In the genomic region with DNA sequence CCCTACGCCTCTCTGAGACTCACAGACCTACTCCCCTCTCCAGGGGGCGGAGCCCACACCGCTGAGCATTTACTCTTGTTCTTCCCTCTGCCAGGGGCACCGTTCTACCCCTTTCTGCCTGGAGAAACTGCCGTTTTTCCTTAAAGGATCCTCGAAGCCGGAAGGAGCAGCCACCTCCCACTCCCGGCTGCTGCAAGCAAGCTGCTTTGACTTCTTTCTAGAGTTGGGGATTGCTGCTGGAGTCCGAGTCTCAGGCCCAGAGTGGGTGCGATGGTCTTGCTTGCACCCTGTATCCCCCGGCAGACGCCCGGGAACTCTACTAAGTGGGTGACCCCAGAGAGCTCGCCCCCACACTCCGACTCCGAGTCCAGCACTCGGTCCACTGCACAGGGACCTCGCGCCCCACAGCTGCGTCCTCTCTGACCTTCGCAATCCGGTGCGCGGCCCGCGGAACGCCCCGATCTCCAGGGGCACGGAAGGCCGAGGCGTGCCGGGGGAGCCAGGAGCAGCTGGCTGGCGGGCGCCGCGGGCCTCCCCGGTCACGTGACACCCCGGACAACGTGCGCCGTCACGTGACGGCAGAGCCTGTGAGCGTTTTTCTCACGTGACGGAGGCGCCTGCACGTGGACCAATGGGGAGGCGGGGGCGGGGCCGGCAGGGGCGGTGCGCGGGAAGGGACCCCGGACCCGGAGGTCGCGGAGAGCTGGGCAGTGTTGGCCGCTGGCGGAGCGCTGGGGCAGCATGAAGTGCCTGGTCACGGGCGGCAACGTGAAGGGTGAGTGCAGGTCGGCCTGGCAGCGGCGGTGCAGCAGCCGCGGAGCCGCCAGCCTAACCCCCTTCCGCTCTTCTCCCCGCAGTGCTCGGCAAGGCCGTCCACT, we compare ENCODE assay signal across 8 cellular contexts. TPM values are rescaled to one million over a fixed set of nuclear protein-coding genes. Genes with fewer than 3 reads are reported as not detected.
DNase-seq lines count a peak whose midpoint lies in the region; ATAC-seq, FAIRE-seq and TF ChIP-seq lines count a peak whose summit lies in the region.

A gene (plus strand): TSS at position 683 of the 878 bp plus-strand sequence. CDS start 59 bp downstream, at position 742.

- peak within 1 kb of the TSS; percentile 85 for H3K9ac ChIP-seq in astrocyte (ENCODE audit: low read length)

- H3K9me3 ChIP-seq in astrocyte (ENCODE audit: insufficient read depth, low read depth, low read length) (no peaks in the 10 kb centered on the region), hepatocyte (ENCODE audit: low read depth) (no peaks in the 10 kb centered on the region)

- H3K4me1 ChIP-seq in astrocyte (ENCODE audit: insufficient read depth, low read length), result peaks cover 10% of the 10 kb centered on the region
- peaks cover 6% of the 10 kb centered on the region for H3K4me1 ChIP-seq in hepatocyte (ENCODE audit: insufficient read depth)

- H2AFZ ChIP-seq in astrocyte (ENCODE audit: low read depth, low read length), result peak within 1 kb of the TSS; percentile 91
- peak within 1 kb of the TSS; percentile 66 for H2AFZ ChIP-seq in hepatocyte

- DNase-seq in NCI-H2081 (lab: John Stamatoyannopoulos, UW) (peak; percentile 91 to 95), T-helper 9 cell (peak; percentile 94), astrocyte (ENCODE audit: low read depth) (peak; percentile 75), hepatocyte (ENCODE audit: low spot score) (peak; percentile 99), retina (peak; percentile 95)

- no peak for FAIRE-seq in astrocyte (lab: Jason Lieb, UNC)

- no peak for TF ChIP-seq CTCF in GM12875 (IDR thresholded peaks at IDR 0.05; ENCODE audit: borderline replicate concordance, insufficient read depth, low read depth, low read length)
- no peak for TF ChIP-seq CTCF in astrocyte (IDR thresholded peaks at IDR 0.05; ENCODE audit: insufficient read depth, low read depth, low read length)
- no peak for TF ChIP-seq CTCF in hepatocyte (IDR thresholded peaks at IDR 0.05; ENCODE audit: poor library complexity)

- H3K9me2 ChIP-seq in hepatocyte (replicated peaks; ENCODE audit: insufficient read depth), result no peaks in the 10 kb centered on the region

- H3K36me3 Mint-ChIP-seq in astrocyte (ENCODE audit: low read depth, unreplicated experiment), result peaks cover 7% of the 10 kb centered on the region

- H3K4me3 ChIP-seq in GM12875 (ENCODE audit: low read depth, low read length) (peak within 1 kb of the TSS; percentile 93), astrocyte (ENCODE audit: insufficient read depth, low read depth, low read length) (peak within 1 kb of the TSS; percentile 74), hepatocyte (peak within 1 kb of the TSS; percentile 73)

- H3K4me3 Mint-ChIP-seq in astrocyte (ENCODE audit: unreplicated experiment), result peak within 1 kb of the TSS; percentile 90

- WGBS in hepatocyte (ENCODE audit: low lambda C conversion rate, missing lambda C conversion rate), result 2% methylated on average over 55 of the region's 75 CpGs

- peak within 1 kb of the TSS; percentile 72 for H3K27ac ChIP-seq in astrocyte (ENCODE audit: low read depth, low read length)
- H3K27ac ChIP-seq in hepatocyte, result peak within 1 kb of the TSS; percentile 96

- no peaks in the 10 kb centered on the region for H3K9me3 Mint-ChIP-seq in astrocyte (ENCODE audit: unreplicated experiment)

- H3K36me3 ChIP-seq in astrocyte (ENCODE audit: insufficient read depth, low read length) (no peaks in the 10 kb centered on the region), hepatocyte (replicated peaks; ENCODE audit: insufficient read depth, low read depth) (no peaks in the 10 kb centered on the region)

- H3K27me3 ChIP-seq in astrocyte (ENCODE audit: insufficient read depth, low read length) (no peaks in the 10 kb centered on the region), hepatocyte (no peaks in the 10 kb centered on the region)

- H3K4me2 ChIP-seq in astrocyte (ENCODE audit: low read length), result peak within 1 kb of the TSS; percentile 97
- peak within 1 kb of the TSS; percentile 95 for H3K4me2 ChIP-seq in hepatocyte

- H3K27me3 Mint-ChIP-seq in astrocyte (ENCODE audit: low read depth, unreplicated experiment), result no peaks in the 10 kb centered on the region

- H3K27ac Mint-ChIP-seq in astrocyte (ENCODE audit: unreplicated experiment), result peak within 1 kb of the TSS; percentile 92

- ATAC-seq in HG02885 (IDR thresholded peaks at IDR 0.05; ENCODE audit: poor library complexity, unreplicated experiment) (peak; percentile 79), HG03469 (IDR thresholded peaks at IDR 0.05; ENCODE audit: unreplicated experiment) (no peak)

- peaks cover 10% of the 10 kb centered on the region for H3K4me1 Mint-ChIP-seq in astrocyte (ENCODE audit: low read depth, unreplicated experiment)

- H4K20me1 ChIP-seq in astrocyte (ENCODE audit: insufficient read depth, low read length) (peaks cover 11% of the 10 kb centered on the region), hepatocyte (ENCODE audit: insufficient read depth, poor library complexity, severe bottlenecking) (no peaks in the 10 kb centered on the region)

- peaks cover 14% of the 10 kb centered on the region for H3K79me2 ChIP-seq in astrocyte (ENCODE audit: insufficient read depth, low read length)
- peaks cover 21% of the 10 kb centered on the region for H3K79me2 ChIP-seq in hepatocyte

RNA-seq across cellular contexts. Expression of the gene that starts here (rescaled TPM):
- total RNA-seq in astrocyte (9.2 and 9.4 TPM in 2 replicates), hepatocyte (17.3 and 24.0 TPM in 2 replicates)
- polyA plus RNA-seq in hepatocyte, result 20.2 and 25.0 TPM in 2 replicates
